ENCODE assay signal across 1 cellular context in genomic region chr5:124124711-124125229, GRCh38.
TF ChIP-seq lines count a peak whose summit lies in the region.

No MANE protein-coding gene starts in this region.

TF ChIP-seq in SK-N-SH, 30 proteins besides CTCF, POLR2A, EP300 and RAD21 (continued from another document):
- TF ChIP-seq, protein P1, sequence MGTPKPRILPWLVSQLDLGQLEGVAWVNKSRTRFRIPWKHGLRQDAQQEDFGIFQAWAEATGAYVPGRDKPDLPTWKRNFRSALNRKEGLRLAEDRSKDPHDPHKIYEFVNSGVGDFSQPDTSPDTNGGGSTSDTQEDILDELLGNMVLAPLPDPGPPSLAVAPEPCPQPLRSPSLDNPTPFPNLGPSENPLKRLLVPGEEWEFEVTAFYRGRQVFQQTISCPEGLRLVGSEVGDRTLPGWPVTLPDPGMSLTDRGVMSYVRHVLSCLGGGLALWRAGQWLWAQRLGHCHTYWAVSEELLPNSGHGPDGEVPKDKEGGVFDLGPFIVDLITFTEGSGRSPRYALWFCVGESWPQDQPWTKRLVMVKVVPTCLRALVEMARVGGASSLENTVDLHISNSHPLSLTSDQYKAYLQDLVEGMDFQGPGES (IDR thresholded peaks at IDR 0.05; ENCODE audit: low read depth, low read length), result no peak
- TF ChIP-seq FOXM1 (IDR thresholded peaks at IDR 0.05; ENCODE audit: low read depth), result no peak
- TF ChIP-seq POLR2AphosphoS5 (IDR thresholded peaks at IDR 0.05; ENCODE audit: low read depth, low read length), result no peak
